In genomic region chr20:61371501-61372150, GRCh38 we compare ENCODE assay signal across 1 cellular context.
TF ChIP-seq lines count a peak whose summit lies in the region.

No MANE protein-coding gene starts in this region.

TF ChIP-seq in HepG2, 621 proteins besides CTCF, POLR2A, EP300 and RAD21 (continued from another document):
- no peak for TF ChIP-seq DRAP1 (CRISPR knock-in tag; IDR thresholded peaks at IDR 0.05)
